18 cellular contexts compared by ENCODE assay signal in genomic region chr4:107252621-107253020, GRCh38.
A peak's percentile ranks its signal among the peaks of the same experiment; 100 is the strongest.
DNase-seq lines count a peak whose midpoint lies in the region; ATAC-seq and TF ChIP-seq lines count a peak whose summit lies in the region.
"Had no signal": no experiment of that assay in that cellular context is flagged by ENCODE, and none has a peak within 500 bp of the region (broad histone marks: within the 10 kb centered on the region; RNA-seq: fewer than 3 reads in every experiment).

No MANE protein-coding gene starts in this region.

- TF ChIP-seq CTCF in fibroblast of the aortic adventitia (IDR thresholded peaks at IDR 0.05; ENCODE audit: insufficient read depth, low read length) (no peak), foreskin keratinocyte (conservative IDR thresholded peaks at IDR 0.05) (no peak)

- peak; percentile 2 for DNase-seq in NCI-H82 (lab: John Stamatoyannopoulos, UW)
- DNase-seq in NCI-H82 treated with DMSO at 0.1 percent for 48 hours (lab: John Stamatoyannopoulos, UW; ENCODE audit: unreplicated experiment), result no peak
- DNase-seq in fibroblast of the aortic adventitia (ENCODE audit: low read depth), result peak; percentile 3
- DNase-seq in foreskin keratinocyte, result no peak
- DNase-seq: ACHN; CD4-positive, CD25-positive, alpha-beta regulatory T cell; DMS153; DMS79 treated with DMSO at 0.1 percent for 48 hours; EL; H7 had no signal

- H3K9me3 ChIP-seq in skeletal muscle tissue (ENCODE audit: control insufficient read depth in 3 of 3, low read length in 3 of 3), result no peaks in the 10 kb centered on the region
- H3K9me3 ChIP-seq: BLaER1 treated with 17β-estradiol and CSF1 and Interleukin-3, amounts not matched to agents 10 nM and 100 nM had no signal

- H3K27ac ChIP-seq in skeletal muscle tissue (ENCODE audit: low read depth, low read length) (peak overlapping the region; percentile 52), foreskin keratinocyte (no peak overlapping the region)
- H3K27ac ChIP-seq: 22Rv1; BLaER1 treated with 17β-estradiol and CSF1 and Interleukin-3, amounts not matched to agents 10 nM and 100 nM; HL-60 had no signal

- H3K4me1 ChIP-seq in skeletal muscle tissue (ENCODE audit: control insufficient read depth in 3 of 3, insufficient read depth in 3 of 3, low read length in 3 of 3), result peaks cover 0 to 4% (median 3%) of the 10 kb centered on the region in 3 donors
- H3K4me1 ChIP-seq in foreskin keratinocyte, result peaks cover 17% of the 10 kb centered on the region
- H3K4me1 ChIP-seq: BLaER1 treated with 17β-estradiol and CSF1 and Interleukin-3, amounts not matched to agents 10 nM and 100 nM had no signal

- H3K9ac ChIP-seq in skeletal muscle tissue (ENCODE audit: low read depth in 1 of 3, low read length in 3 of 3), result no peak overlapping the region
- H3K9ac ChIP-seq: BLaER1 treated with 17β-estradiol and CSF1 and Interleukin-3, amounts not matched to agents 10 nM and 100 nM had no signal

- H3K4me3 ChIP-seq in fibroblast of the aortic adventitia (ENCODE audit: low read depth, low read length) (no peak overlapping the region), skeletal muscle tissue (ENCODE audit: low read length in 3 of 3) (no peak overlapping the region)
- H3K4me3 ChIP-seq: BLaER1 treated with 17β-estradiol and CSF1 and Interleukin-3, amounts not matched to agents 10 nM and 100 nM; GM23338; K562 had no signal

- H3K36me3 ChIP-seq in skeletal muscle tissue (ENCODE audit: control insufficient read depth in 3 of 3, insufficient read depth in 3 of 3, low read length in 3 of 3), result no peaks in the 10 kb centered on the region
- H3K36me3 ChIP-seq: BLaER1 treated with 17β-estradiol and CSF1 and Interleukin-3, amounts not matched to agents 10 nM and 100 nM had no signal

- ATAC-seq in HG03139 (IDR thresholded peaks at IDR 0.05; ENCODE audit: unreplicated experiment) (no peak), foreskin keratinocyte (no peak), HG03469 (IDR thresholded peaks at IDR 0.05; ENCODE audit: unreplicated experiment) (no peak)
- ATAC-seq: GM23338, K562 had no signal

- H3K27me3 ChIP-seq in skeletal muscle tissue (ENCODE audit: control insufficient read depth in 3 of 3, insufficient read depth in 3 of 3, low read length in 3 of 3), result no peaks in the 10 kb centered on the region
- H3K27me3 ChIP-seq in foreskin keratinocyte, result no peaks in the 10 kb centered on the region
- H3K27me3 ChIP-seq: BLaER1 treated with 17β-estradiol and CSF1 and Interleukin-3, amounts not matched to agents 10 nM and 100 nM had no signal

Comparison
In these comparisons a context has a peak if more than half of its experiments do, and no peak if none do; other contexts are left out.
1. DNase-seq: peak in NCI-H82 (single experiment) and fibroblast of the aortic adventitia (single experiment); none in NCI-H82 treated with DMSO at 0.1 percent for 48 hours (single experiment) and foreskin keratinocyte (0 of 2).